ENCODE assay signal across 8 cellular contexts in the genomic region with DNA sequence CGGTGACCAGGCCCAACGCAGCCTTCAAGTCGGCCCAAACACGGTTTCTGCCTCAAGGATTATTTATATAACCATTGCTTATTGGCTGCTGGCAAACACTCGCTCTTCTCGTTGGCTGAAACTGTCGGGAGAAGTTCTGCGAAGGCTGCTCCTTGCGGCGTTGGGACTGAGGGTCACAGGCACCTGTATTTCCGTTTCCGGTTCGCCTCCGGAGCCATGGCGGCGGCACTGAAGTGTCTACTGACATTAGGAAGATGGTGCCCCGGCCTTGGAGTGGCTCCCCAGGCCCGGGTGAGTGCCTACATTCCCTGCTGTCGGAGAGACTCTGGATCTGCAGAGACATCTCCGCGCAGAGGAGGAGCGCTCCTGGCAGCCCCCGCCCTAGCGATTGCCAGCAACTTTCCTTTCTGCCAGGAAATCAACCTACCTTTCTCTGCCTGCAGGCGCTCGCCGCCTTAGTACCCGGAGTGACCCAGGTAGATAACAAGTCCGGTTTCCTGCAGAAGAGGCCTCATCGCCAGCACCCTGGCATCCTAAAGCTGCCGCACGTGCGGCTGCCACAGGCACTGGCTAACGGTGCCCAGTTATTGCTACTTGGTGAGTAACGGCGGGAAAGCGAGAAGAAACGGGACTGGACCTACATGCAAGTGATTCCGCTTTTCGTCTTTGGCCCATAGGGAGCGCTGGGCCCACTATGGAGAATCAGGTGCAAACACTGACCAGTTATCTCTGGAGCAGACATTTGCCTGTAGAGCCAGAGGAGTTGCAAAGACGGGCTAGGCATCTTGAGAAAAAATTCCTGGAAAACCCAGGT. TPM values are rescaled to one million over a fixed set of nuclear protein-coding genes. Genes with fewer than 3 reads are reported as not detected.
A peak's percentile ranks its signal among the peaks of the same experiment; 100 is the strongest.
DNase-seq lines count a peak whose midpoint lies in the region; ATAC-seq and TF ChIP-seq lines count a peak whose summit lies in the region.

A gene with protein sequence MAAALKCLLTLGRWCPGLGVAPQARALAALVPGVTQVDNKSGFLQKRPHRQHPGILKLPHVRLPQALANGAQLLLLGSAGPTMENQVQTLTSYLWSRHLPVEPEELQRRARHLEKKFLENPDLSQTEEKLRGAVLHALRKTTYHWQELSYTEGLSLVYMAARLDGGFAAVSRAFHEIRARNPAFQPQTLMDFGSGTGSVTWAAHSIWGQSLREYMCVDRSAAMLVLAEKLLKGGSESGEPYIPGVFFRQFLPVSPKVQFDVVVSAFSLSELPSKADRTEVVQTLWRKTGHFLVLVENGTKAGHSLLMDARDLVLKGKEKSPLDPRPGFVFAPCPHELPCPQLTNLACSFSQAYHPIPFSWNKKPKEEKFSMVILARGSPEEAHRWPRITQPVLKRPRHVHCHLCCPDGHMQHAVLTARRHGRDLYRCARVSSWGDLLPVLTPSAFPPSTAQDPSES (plus strand): TSS at position 194 of the 814 bp plus-strand sequence. CDS start 23 bp downstream, at position 217.

- peaks cover 6 to 28% of the 10 kb centered on the region in 2 experiments for H3K79me1 ChIP-seq in IMR-90 (ENCODE audit: low read depth in 1 of 2, low read length in 2 of 2)

- 0 out of 2 replicates have a peak, but pooled peaks have one; percentile 26 for TF ChIP-seq RAD21 in IMR-90 (IDR thresholded peaks at IDR 0.05; ENCODE audit: low read length)

- H3K27me3 ChIP-seq in IMR-90 (ENCODE audit: control insufficient read depth, insufficient read depth, low read length) (no peaks in the 10 kb centered on the region), PC-3 (ENCODE audit: low read length) (no peaks in the 10 kb centered on the region)

- peak within 1 kb of the TSS; percentile 91 for H2BK120ac ChIP-seq in IMR-90 (ENCODE audit: low read depth, low read length)

- peaks cover 4% of the 10 kb centered on the region for H3F3A ChIP-seq in PC-3 (ENCODE audit: low read length, unreplicated experiment)

- H2AK9ac ChIP-seq in IMR-90 (replicated peaks; ENCODE audit: low read depth, low read length, poor library complexity): peak within 1 kb of the TSS; percentile 93

- H4K20me1 ChIP-seq in IMR-90 (ENCODE audit: insufficient read depth, low read length): no peaks in the 10 kb centered on the region
- H4K20me1 ChIP-seq in PC-3 (ENCODE audit: low read length): peaks cover 4% of the 10 kb centered on the region; the same call in 1 of the 2 replicates

- in situ Hi-C loops in IMR-90 (cut with MboI; ENCODE audit: low sequenced_read_pairs): loop anchor here (25.0 kb wide), 1 partner anchor 653 kb away; a partner anchor contains a TSS

- H3K14ac ChIP-seq in IMR-90 (replicated peaks; ENCODE audit: low read depth, low read length): peak within 1 kb of the TSS; percentile 95

- H3K18ac ChIP-seq in IMR-90 (ENCODE audit: low read depth, low read length): peak within 1 kb of the TSS; percentile 85

- H3K4ac ChIP-seq in IMR-90 (ENCODE audit: low read depth, low read length): peak within 1 kb of the TSS; percentile 98

- H4K91ac ChIP-seq in IMR-90 (ENCODE audit: insufficient read depth, low read depth, low read length): peak within 1 kb of the TSS; percentile 97

- peaks cover 8% of the 10 kb centered on the region for H3K4me1 ChIP-seq in IMR-90 (ENCODE audit: control insufficient read depth, insufficient read depth, low read length)
- H3K4me1 ChIP-seq in PC-3 (ENCODE audit: insufficient read depth, low read length): peaks cover 42% of the 10 kb centered on the region

- H3K23ac ChIP-seq in IMR-90 (ENCODE audit: low read depth, low read length): peak within 1 kb of the TSS; percentile 82

- no peaks in the 10 kb centered on the region for H3K9me3 ChIP-seq in IMR-90 (ENCODE audit: control insufficient read depth, insufficient read depth, low read length)
- no peaks in the 10 kb centered on the region for H3K9me3 ChIP-seq in PC-3 (ENCODE audit: low read length)

- H2BK20ac ChIP-seq in IMR-90 (ENCODE audit: low read depth, low read length): peak within 1 kb of the TSS; percentile 91

- peak within 1 kb of the TSS; percentile 86 for H3K4me3 ChIP-seq in IMR-90 (ENCODE audit: insufficient read depth, low read depth, low read length)
- H3K4me3 ChIP-seq in PC-3 (ENCODE audit: low read length): peak within 1 kb of the TSS; percentile 92
- H3K4me3 ChIP-seq in epithelial cell of proximal tubule (ENCODE audit: low read depth, low read length): peak within 1 kb of the TSS; percentile 88

- BruUV-seq in IMR-90 (replicated peaks; lab: Mats Ljungman, UMichigan) (TSS peak; percentile 62), PC-3 (replicated peaks; lab: Mats Ljungman, UMichigan) (TSS peak; percentile 77)

- peaks cover 29% of the 10 kb centered on the region for H3K79me2 ChIP-seq in PC-3 (ENCODE audit: low read length)

- TF ChIP-seq POLR2A in IMR-90 (IDR thresholded peaks at IDR 0.05; ENCODE audit: low read depth, low read length): peak; percentile 42; the same call in 1 of the 2 replicates

- H3K27ac ChIP-seq in IMR-90 (ENCODE audit: insufficient read depth, low read length) (peak within 1 kb of the TSS; percentile 74), PC-3 (ENCODE audit: low read length) (peak within 1 kb of the TSS; percentile 58)

- TF ChIP-seq CTCF in IMR-90 (conservative IDR thresholded peaks at IDR 0.05; ENCODE audit: low read depth, low read length) (peak; percentile 36), PC-3 (conservative IDR thresholded peaks at IDR 0.05; ENCODE audit: low read depth, low read length) (no peak; the same call in none of the 2 replicates), epithelial cell of proximal tubule (conservative IDR thresholded peaks at IDR 0.05; ENCODE audit: low read depth, low read length) (peak; percentile 71)

- H2AK5ac ChIP-seq in IMR-90 (ENCODE audit: low read depth, low read length): peak within 1 kb of the TSS; percentile 86

- DNase-seq in DMS153 treated with DMSO at 0.1 percent for 48 hours (lab: John Stamatoyannopoulos, UW; ENCODE audit: unreplicated experiment) (peak; percentile 79), IMR-90 (peak; percentile 97), PC-3 (peak; percentile 98), activated T-cell treated with anti-CD3 and anti-CD28 coated beads for 48 hours (ENCODE audit: low read depth) (peak; percentile 83), epithelial cell of proximal tubule (ENCODE audit: low read depth) (peak; percentile 86), mucosa of gallbladder (ENCODE audit: low spot score) (peak; percentile 94)
- peak; percentile 56 to 67 for DNase-seq in stimulated activated CD8-positive, alpha-beta memory T cell treated with anti-CD3 and anti-CD28 coated beads, Interleukin-4, amount 100 ng/mL, for 4 hours (ENCODE audit: low read depth in 2 of 2, low spot score in 1 of 2)

- H3K36me3 ChIP-seq in IMR-90 (ENCODE audit: control insufficient read depth, insufficient read depth, low read length) (peaks cover 16% of the 10 kb centered on the region), PC-3 (ENCODE audit: low read depth, low read length) (peaks cover 29% of the 10 kb centered on the region)

- dilution Hi-C loops in IMR-90 (cut with HindIII; ENCODE audit: low sequenced_read_pairs, unreplicated experiment): no loop called here

- H4K5ac ChIP-seq in IMR-90 (ENCODE audit: low read depth, low read length): peak within 1 kb of the TSS; percentile 99

- peak within 1 kb of the TSS; percentile 93 for H3K4me2 ChIP-seq in IMR-90 (ENCODE audit: low read depth, low read length)
- peak within 1 kb of the TSS; percentile 90 for H3K4me2 ChIP-seq in PC-3 (ENCODE audit: low read length)

- 0% methylated on average over 24 of the region's 42 CpGs; no CpG with 5 or more reads in 1 of the 2 experiments for WGBS in IMR-90 (ENCODE audit: extremely low coverage in 2 of 2, insufficient read length in 1 of 2), 2 experiments

- peak within 1 kb of the TSS; percentile 94 to 95 for H4K8ac ChIP-seq in IMR-90 (ENCODE audit: low read depth in 2 of 2, low read length in 2 of 2)

- peak within 1 kb of the TSS; percentile 92 for H2BK5ac ChIP-seq in IMR-90 (ENCODE audit: low read depth, low read length, poor library complexity, severe bottlenecking)

- H2AFZ ChIP-seq in IMR-90 (replicated peaks; ENCODE audit: low read length, poor library complexity) (peak within 1 kb of the TSS; percentile 92), PC-3 (ENCODE audit: low read length) (peak within 1 kb of the TSS; percentile 89)

- ATAC-seq in GM21528 (IDR thresholded peaks at IDR 0.05; ENCODE audit: low FRiP score, unreplicated experiment) (peak; percentile 95), IMR-90 (ENCODE audit: low read depth) (peak; percentile 90), PC-3 (peak; percentile 86)

- H3K9me1 ChIP-seq in IMR-90 (ENCODE audit: insufficient read depth, low read length): peaks cover 16% of the 10 kb centered on the region

- H3K9me2 ChIP-seq in PC-3 (replicated peaks; ENCODE audit: low read length): no peaks in the 10 kb centered on the region; the same call in 1 of the 2 replicates

- intact Hi-C loops in IMR-90 (cut with micrococcal nuclease) (no loop called here), PC-3 (cut with micrococcal nuclease) (loop anchor here (1.0 kb wide), 1 partner anchor 19 kb away; no protein-coding TSS in a partner anchor)

- H3K9ac ChIP-seq in IMR-90 (ENCODE audit: low read depth, low read length) (peak within 1 kb of the TSS; percentile 80), PC-3 (ENCODE audit: low read length) (peak within 1 kb of the TSS; percentile 83)

- peak within 1 kb of the TSS; percentile 86 for H2BK15ac ChIP-seq in IMR-90 (ENCODE audit: low read depth, low read length)

- H3K56ac ChIP-seq in IMR-90 (ENCODE audit: extremely low read depth, insufficient read depth, low read length): peak within 1 kb of the TSS; percentile 84

- POLR2A ChIA-PET in IMR-90 (lab: Charles Lee; ENCODE audit: unreplicated experiment) (no interaction called here), PC-3 (lab: Charles Lee; ENCODE audit: unreplicated experiment) (no interaction called here)

- CTCF ChIA-PET in IMR-90 (lab: Yijun Ruan, JAX) (interaction anchor here (1.8 kb wide), 1 partner anchor 19 kb away, joined by 7 read pairs; no protein-coding TSS in a partner anchor), PC-3 (lab: Charles Lee) (no interaction called here)

TF ChIP-seq in IMR-90, 13 proteins besides CTCF, POLR2A, EP300 and RAD21 (continues in another document):
- TF ChIP-seq FOS (IDR thresholded peaks at IDR 0.05; ENCODE audit: low read depth, low read length): no peak
- TF ChIP-seq, protein P1, sequence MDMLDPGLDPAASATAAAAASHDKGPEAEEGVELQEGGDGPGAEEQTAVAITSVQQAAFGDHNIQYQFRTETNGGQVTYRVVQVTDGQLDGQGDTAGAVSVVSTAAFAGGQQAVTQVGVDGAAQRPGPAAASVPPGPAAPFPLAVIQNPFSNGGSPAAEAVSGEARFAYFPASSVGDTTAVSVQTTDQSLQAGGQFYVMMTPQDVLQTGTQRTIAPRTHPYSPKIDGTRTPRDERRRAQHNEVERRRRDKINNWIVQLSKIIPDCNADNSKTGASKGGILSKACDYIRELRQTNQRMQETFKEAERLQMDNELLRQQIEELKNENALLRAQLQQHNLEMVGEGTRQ (IDR thresholded peaks at IDR 0.05; ENCODE audit: low read depth, low read length): peak; percentile 29; the same call in 1 of the 2 replicates

RNA-seq across cellular contexts. Expression of the gene that starts here (rescaled TPM):
- 25.0 and 32.8 TPM in 2 replicates for total RNA-seq in IMR-90 (2012; rRNA removed)
- polyA plus RNA-seq in IMR-90 (2012; rRNA removed): 62.0 and 69.7 TPM in 2 replicates
- 31.5 and 32.0 TPM in 2 replicates for polyA plus RNA-seq in IMR-90 (2012; cell fraction: cytosol; rRNA removed)
- 303 and 399 TPM in 2 replicates for polyA plus RNA-seq in IMR-90 (2012; cell fraction: nucleus; rRNA removed; ENCODE audit: low replicate concordance)
- 83.0 and 99.0 TPM in 2 replicates for total RNA-seq in PC-3 (2014; rRNA removed)
- 63.5 and 118 TPM in 2 replicates for total RNA-seq in epithelial cell of proximal tubule
- total RNA-seq in mucosa of gallbladder: 57.3 TPM

Comparison
In these comparisons a context has a peak if more than half of its experiments do, and no peak if none do; other contexts are left out.
1. Peak in every context shown above with its lines: DNase-seq, ATAC-seq, H3K4me3 ChIP-seq and H3K27ac ChIP-seq.